11 cellular contexts compared by ENCODE assay signal in genomic region chr1:201463071-201463552, GRCh38. TPM values are rescaled to one million over a fixed set of nuclear protein-coding genes. Genes with fewer than 3 reads are reported as not detected.
DNase-seq lines count a peak whose midpoint lies in the region; ATAC-seq, FAIRE-seq and TF ChIP-seq lines count a peak whose summit lies in the region.
"Had no signal": no experiment of that assay in that cellular context is flagged by ENCODE, and none has a peak within 500 bp of the region (broad histone marks: within the 10 kb centered on the region; RNA-seq: fewer than 3 reads in every experiment).

No MANE protein-coding gene starts in this region.

- POLR2A ChIA-PET in H1 (lab: Charles Lee; ENCODE audit: partially characterized antibody) (interaction anchor here (1.3 to 3.2 kb wide), 3 partner anchors 13 to 30 kb away, joined by 3 to 12 read pairs (median 4); no protein-coding TSS in a partner anchor), T-cell (lab: Charles Lee) (no interaction called here)

- H3K4ac ChIP-seq in H1 (replicated peaks; ENCODE audit: insufficient read length, low read depth, low read length), result no peak overlapping the region

- H3K18ac ChIP-seq in H1 (ENCODE audit: extremely low read depth, low read length), result no peak overlapping the region

- no peak overlapping the region for H3K27ac Mint-ChIP-seq in activated naive CD8-positive, alpha-beta T cell treated with anti-CD3 and anti-CD28 coated beads, Interleukin-2, amount 50 U/mL, for 24 hours
- peak overlapping the region in 1 of 2 donors; percentile 16 for H3K27ac Mint-ChIP-seq in T-cell
- H3K27ac Mint-ChIP-seq: activated T-cell treated with anti-CD3 and anti-CD28 coated beads, Interleukin-2, amount 50 U/mL, for 72 hours had no signal

- H3K4me3 ChIP-seq in ACC112 (ENCODE audit: low read depth, low read length), result no peak overlapping the region
- H3K4me3 ChIP-seq in MG63, result no peak overlapping the region
- no peak overlapping the region for H3K4me3 ChIP-seq in H1 (ENCODE audit: extremely low read depth in 1 of 4, insufficient read depth in 2 of 4, low read depth in 3 of 4, low read length in 4 of 4)
- H3K4me3 ChIP-seq in muscle layer of colon (ENCODE audit: low read depth in 1 of 2, low read length in 2 of 2), result no peak overlapping the region

- H2AFZ ChIP-seq in ACC112 (ENCODE audit: low read length, unreplicated experiment), result no peak overlapping the region
- H2AFZ ChIP-seq in H1 (ENCODE audit: low read length), result no peak overlapping the region

- no peak overlapping the region for H2AK5ac ChIP-seq in H1 (ENCODE audit: low read depth, low read length)

- no peak overlapping the region for H3K23ac ChIP-seq in H1 (ENCODE audit: insufficient read length)

- H3K27me3 ChIP-seq in ACC112 (ENCODE audit: insufficient read depth, low read length) (no peaks in the 10 kb centered on the region), MG63 (no peaks in the 10 kb centered on the region), H1 (replicated peaks in 1 of 4; ENCODE audit: control insufficient read depth in 3 of 4, extremely low read depth in 1 of 4, insufficient read depth in 3 of 4, low read length in 3 of 4) (peaks cover 0 to 6% (median 4%) of the 10 kb centered on the region in 4 experiments; a peak in 6 of 7 replicates), muscle layer of colon (ENCODE audit: control insufficient read depth in 1 of 2, insufficient read depth in 2 of 2, low read length in 2 of 2) (no peaks in the 10 kb centered on the region)
- H3K27me3 ChIP-seq: testis had no signal

- no peak overlapping the region for H4K5ac ChIP-seq in H1 (ENCODE audit: insufficient read length, low read depth, low read length)

- H3K14ac ChIP-seq in H1 (ENCODE audit: insufficient read length), result no peak overlapping the region

- H3K23me2 ChIP-seq in H1 (ENCODE audit: low read depth, low read length), result peaks cover 4% of the 10 kb centered on the region; the same call in 1 of the 2 replicates

- H3K27ac ChIP-seq in ACC112 (ENCODE audit: low read depth, low read length) (peak overlapping the region; percentile 94), H1 (ENCODE audit: low read depth, low read length) (no peak overlapping the region), muscle layer of colon (ENCODE audit: low read depth, low read length) (peak overlapping the region; percentile 64)

- no peak overlapping the region for H3K4me2 ChIP-seq in H1 (ENCODE audit: insufficient read depth in 1 of 2, low read depth in 2 of 2, low read length in 2 of 2)

- H3K9me3 ChIP-seq in MG63 (no peaks in the 10 kb centered on the region), H1 (ENCODE audit: insufficient read depth in 2 of 2, low read depth in 1 of 2, low read length in 1 of 2) (no peaks in the 10 kb centered on the region), muscle layer of colon (ENCODE audit: low read length) (no peaks in the 10 kb centered on the region)
- H3K9me3 ChIP-seq: testis had no signal

- no peak overlapping the region for H2BK5ac ChIP-seq in H1 (ENCODE audit: low read depth, low read length)

- FAIRE-seq in H1 (lab: Jason Lieb, UNC), result no peak

- no peak overlapping the region for H3K9ac ChIP-seq in H1 (replicated peaks in 1 of 4; ENCODE audit: extremely low read depth in 1 of 4, low read depth in 3 of 4, low read length in 3 of 4)
- no peak overlapping the region for H3K9ac ChIP-seq in muscle layer of colon (ENCODE audit: low read length)

- ATAC-seq in GM19395 (IDR thresholded peaks at IDR 0.05; ENCODE audit: unreplicated experiment) (no peak), GM19463 (IDR thresholded peaks at IDR 0.05; ENCODE audit: unreplicated experiment) (no peak), T-cell (replicated peaks in 1 of 4) (no peak)
- ATAC-seq in activated naive CD8-positive, alpha-beta T cell treated with anti-CD3 and anti-CD28 coated beads, Interleukin-2, amount 50 U/mL, for 24 hours, result no peak

- WGBS in H1 (ENCODE audit: extremely low coverage in 1 of 2, insufficient coverage in 1 of 2, insufficient read length in 1 of 2, insufficient replicate concordance in 2 of 2, low coverage in 1 of 2, low lambda C conversion rate in 2 of 2, missing lambda C conversion rate in 1 of 2), 2 experiments, result 83% methylated on average over 7 of the region's 7 CpGs; no CpG with 5 or more reads in 1 of the 2 experiments

- peak in 1 of 2 experiments; percentile 70; a peak in 2 of 3 replicates for TF ChIP-seq POLR2A in H1 (IDR thresholded peaks at IDR 0.05; ENCODE audit: control extremely low read depth in 1 of 2, low read depth in 2 of 2, low read length in 2 of 2)

- no peak overlapping the region for H2BK15ac ChIP-seq in H1 (ENCODE audit: low read length)

- no peaks in the 10 kb centered on the region for H3K9me3 Mint-ChIP-seq in activated naive CD8-positive, alpha-beta T cell treated with anti-CD3 and anti-CD28 coated beads, Interleukin-2, amount 50 U/mL, for 24 hours
- H3K9me3 Mint-ChIP-seq in T-cell, result no peaks in the 10 kb centered on the region
- H3K9me3 Mint-ChIP-seq: activated T-cell treated with anti-CD3 and anti-CD28 coated beads, Interleukin-2, amount 50 U/mL, for 72 hours had no signal

- H3K56ac ChIP-seq in H1 (replicated peaks; ENCODE audit: insufficient read length, low read depth, low read length), result no peak overlapping the region

- no peak overlapping the region for H2BK20ac ChIP-seq in H1 (ENCODE audit: low read length)

- peaks cover 11% of the 10 kb centered on the region for H3K79me1 ChIP-seq in H1 (ENCODE audit: low read depth, low read length)

- TF ChIP-seq CTCF in H1 (IDR thresholded peaks at IDR 0.05; ENCODE audit: control extremely low read depth in 1 of 3, insufficient read depth in 1 of 3, low read depth in 1 of 3, low read length in 3 of 3), result peak; percentile 52 to 91 (median 68)

- peak; percentile 44 to 60 for TF ChIP-seq RAD21 in H1 (IDR thresholded peaks at IDR 0.05 in 1 of 2, conservative IDR thresholded peaks at IDR 0.05 in 1 of 2; ENCODE audit: low read depth in 2 of 2, low read length in 2 of 2)

- peaks cover 14% of the 10 kb centered on the region for H3K27me3 Mint-ChIP-seq in activated naive CD8-positive, alpha-beta T cell treated with anti-CD3 and anti-CD28 coated beads, Interleukin-2, amount 50 U/mL, for 24 hours
- H3K27me3 Mint-ChIP-seq in T-cell, result peaks cover 5 to 15% of the 10 kb centered on the region in 2 donors

- peaks cover 0 to 12% of the 10 kb centered on the region in 2 experiments for H4K20me1 ChIP-seq in H1 (replicated peaks in 1 of 2; ENCODE audit: control insufficient read depth in 1 of 2, insufficient read depth in 2 of 2, low read length in 2 of 2)

- peaks cover 24% of the 10 kb centered on the region for H3K79me2 ChIP-seq in ACC112 (ENCODE audit: control insufficient read depth, insufficient read depth, low read length, unreplicated experiment)
- peaks cover 3 to 14% of the 10 kb centered on the region in 2 experiments; a peak in 2 of 4 replicates for H3K79me2 ChIP-seq in H1 (ENCODE audit: control insufficient read depth in 1 of 2, insufficient read depth in 2 of 2, low read length in 2 of 2)

- no peak overlapping the region for H2BK120ac ChIP-seq in H1 (replicated peaks; ENCODE audit: low read depth, low read length)

- DNase-seq in MG63 (peak; percentile 78), H1 (ENCODE audit: low read depth in 1 of 2, low spot score in 2 of 2) (no peak), T-cell (no peak)
- no peak for DNase-seq in activated naive CD8-positive, alpha-beta T cell treated with anti-CD3 and anti-CD28 coated beads, Interleukin-2, amount 50 U/mL, for 24 hours
- DNase-seq: activated T-cell treated with anti-CD3 and anti-CD28 coated beads, Interleukin-2, amount 50 U/mL, for 72 hours; NCI-H446; testis had no signal

- no peaks in the 10 kb centered on the region for H3K36me3 Mint-ChIP-seq in activated naive CD8-positive, alpha-beta T cell treated with anti-CD3 and anti-CD28 coated beads, Interleukin-2, amount 50 U/mL, for 24 hours (ENCODE audit: low read depth)
- no peaks in the 10 kb centered on the region for H3K36me3 Mint-ChIP-seq in T-cell

- H3K4me1 ChIP-seq in ACC112 (ENCODE audit: control insufficient read depth, insufficient read depth, low read length, unreplicated experiment) (peaks cover 48% of the 10 kb centered on the region), H1 (replicated peaks in 1 of 4; ENCODE audit: control insufficient read depth in 3 of 4, insufficient read depth in 4 of 4, low read length in 3 of 4) (peaks cover 0 to 10% (median 4%) of the 10 kb centered on the region in 4 experiments; a peak in 5 of 7 replicates), muscle layer of colon (ENCODE audit: insufficient read depth, low read length) (peaks cover 57% of the 10 kb centered on the region)

- H3K4me1 Mint-ChIP-seq in activated naive CD8-positive, alpha-beta T cell treated with anti-CD3 and anti-CD28 coated beads, Interleukin-2, amount 50 U/mL, for 24 hours, result peaks cover 3% of the 10 kb centered on the region
- peaks cover 0 to 5% (median 0%) of the 10 kb centered on the region in 3 donors for H3K4me1 Mint-ChIP-seq in T-cell

- CTCF ChIA-PET in H1 (lab: Charles Lee; ENCODE audit: partially characterized antibody), result interaction anchor here (0.6 to 12.7 kb wide), 17 partner anchors 9 to 420 kb away, joined by 3 to 155 read pairs (median 5); no protein-coding TSS in a partner anchor
- CTCF ChIA-PET in T-cell (lab: Charles Lee), result no interaction called here

- no peak overlapping the region for H3K4me3 Mint-ChIP-seq in activated naive CD8-positive, alpha-beta T cell treated with anti-CD3 and anti-CD28 coated beads, Interleukin-2, amount 50 U/mL, for 24 hours
- H3K4me3 Mint-ChIP-seq in T-cell, result no peak overlapping the region
- H3K4me3 Mint-ChIP-seq: activated T-cell treated with anti-CD3 and anti-CD28 coated beads, Interleukin-2, amount 50 U/mL, for 72 hours had no signal

- H3K36me3 ChIP-seq in ACC112 (ENCODE audit: insufficient read depth, low read length) (no peaks in the 10 kb centered on the region), MG63 (peaks cover 23% of the 10 kb centered on the region), H1 (ENCODE audit: control insufficient read depth in 2 of 4, insufficient read depth in 4 of 4, low read length in 3 of 4) (peaks cover 3 to 12% (median 6%) of the 10 kb centered on the region in 4 experiments; a peak in 4 of 8 replicates), muscle layer of colon (ENCODE audit: insufficient read depth, low read length) (peaks cover 23% of the 10 kb centered on the region)

- no peak for TF ChIP-seq EP300 in H1 (IDR thresholded peaks at IDR 0.05; ENCODE audit: borderline replicate concordance in 1 of 2, low read depth in 2 of 2, low read length in 2 of 2)

- H2BK12ac ChIP-seq in H1 (ENCODE audit: low read depth, low read length), result no peak overlapping the region

- no peak overlapping the region for H4K91ac ChIP-seq in H1 (replicated peaks; ENCODE audit: insufficient read length, low read length)

- H4K8ac ChIP-seq in H1 (ENCODE audit: extremely low read depth, insufficient read depth, low read length), result no peak overlapping the region

RNA-seq across cellular contexts. Expression of gene PHLDA3, which starts 5.9 kb away (rescaled TPM):
- total RNA-seq in MG63 (2014; rRNA removed; shearing (Covaris generic); ENCODE audit: low replicate concordance), result 51.7 and 72.2 TPM in 2 replicates
- 27.5 and 27.7 TPM in 2 replicates for total RNA-seq in H1 (2021; fragmentation: NEBNext Ultra II Directional; extraction: Animal tissue kit (Norgen Biotek cat#: 25700))
- 25.5 and 42.8 TPM in 2 replicates for polyA plus RNA-seq in H1 (2011; rRNA removed)
- polyA plus RNA-seq in H1 (2011; cell fraction: cytosol; rRNA removed), result 54.2 TPM
- polyA plus RNA-seq in H1 (2011; cell fraction: nucleus; rRNA removed), result 49.9 TPM
- polyA plus RNA-seq in H1 (2012, experiment 1 of 2), result 20.2 to 38.8 TPM (median 34.1 TPM) in 4 replicates
- polyA plus RNA-seq in H1 (2012, experiment 2 of 2), result 27.9 TPM
- polyA plus RNA-seq in H1 (2013, experiment 1 of 2), result 10.0 TPM
- polyA plus RNA-seq in H1 (2013, experiment 2 of 2), result 11.0 TPM
- 10.2 and 11.8 TPM in 2 replicates for polyA minus RNA-seq in H1 (2011; rRNA and poly(A)+ RNA removed)
- polyA minus RNA-seq in H1 (2011; cell fraction: cytosol; rRNA and poly(A)+ RNA removed), result 26.1 TPM
- polyA minus RNA-seq in H1 (2011; cell fraction: nucleus; rRNA and poly(A)+ RNA removed), result 40.8 TPM
- total RNA-seq in T-cell, result 1 to 10 TPM in 4 of 5 donors, under 1 TPM in 1; 0.83 to 5.8 (median 3.6) TPM

RNA-seq across cellular contexts. Expression of gene TNNI1, which starts 41.6 kb away (rescaled TPM):
- total RNA-seq in MG63 (2014; rRNA removed; shearing (Covaris generic); ENCODE audit: low replicate concordance), result not detected in 2 replicates
- 0.29 and 0.50 TPM in 2 replicates for total RNA-seq in H1 (2021; fragmentation: NEBNext Ultra II Directional; extraction: Animal tissue kit (Norgen Biotek cat#: 25700))
- 0.46 and 1.0 TPM in 2 replicates for polyA plus RNA-seq in H1 (2011; rRNA removed)
- polyA plus RNA-seq in H1 (2011; cell fraction: cytosol; rRNA removed), result 1.5 TPM
- 0.81 TPM for polyA plus RNA-seq in H1 (2011; cell fraction: nucleus; rRNA removed)
- polyA plus RNA-seq in H1 (2012, experiment 1 of 2), result 0.54 to 1.4 TPM (median 1.1 TPM) in 4 replicates
- polyA plus RNA-seq in H1 (2012, experiment 2 of 2), result 0.97 TPM
- 0.18 TPM for polyA plus RNA-seq in H1 (2013, experiment 1 of 2)
- polyA plus RNA-seq in H1 (2013, experiment 2 of 2), result 0.20 TPM
- 0.28 and 0.34 TPM in 2 replicates for polyA minus RNA-seq in H1 (2011; rRNA and poly(A)+ RNA removed)
- polyA minus RNA-seq in H1 (2011; cell fraction: cytosol; rRNA and poly(A)+ RNA removed), result not detected
- polyA minus RNA-seq in H1 (2011; cell fraction: nucleus; rRNA and poly(A)+ RNA removed), result not detected
- total RNA-seq in T-cell, result not detected
- total RNA-seq: activated T-cell treated with anti-CD3 and anti-CD28 coated beads, Interleukin-2, amount 50 U/mL, for 72 hours had no signal

RNA-seq across cellular contexts. Expression of gene CSRP1, which starts 43.8 kb away (rescaled TPM):
- total RNA-seq in MG63 (2014; rRNA removed; shearing (Covaris generic); ENCODE audit: low replicate concordance), result 108 and 190 TPM in 2 replicates
- 22.3 and 24.1 TPM in 2 replicates for total RNA-seq in H1 (2021; fragmentation: NEBNext Ultra II Directional; extraction: Animal tissue kit (Norgen Biotek cat#: 25700))
- 13.2 and 14.2 TPM in 2 replicates for polyA plus RNA-seq in H1 (2011; rRNA removed)
- 13.4 TPM for polyA plus RNA-seq in H1 (2011; cell fraction: cytosol; rRNA removed)
- polyA plus RNA-seq in H1 (2011; cell fraction: nucleus; rRNA removed), result 14.7 TPM
- 12.4 to 15.0 TPM (median 13.8 TPM) in 4 replicates for polyA plus RNA-seq in H1 (2012, experiment 1 of 2)
- polyA plus RNA-seq in H1 (2012, experiment 2 of 2), result 20.3 TPM
- polyA plus RNA-seq in H1 (2013, experiment 1 of 2), result 15.9 TPM
- polyA plus RNA-seq in H1 (2013, experiment 2 of 2), result 15.4 TPM
- 10.5 and 12.6 TPM in 2 replicates for polyA minus RNA-seq in H1 (2011; rRNA and poly(A)+ RNA removed)
- 9.5 TPM for polyA minus RNA-seq in H1 (2011; cell fraction: cytosol; rRNA and poly(A)+ RNA removed)
- 9.3 TPM for polyA minus RNA-seq in H1 (2011; cell fraction: nucleus; rRNA and poly(A)+ RNA removed)
- total RNA-seq in T-cell, result 10 to 100 TPM; 35.0 to 47.2 (median 36.8) TPM
